Comparison of ENCODE assay signal across 1 cellular context in genomic region chr18:75216212-75216925, GRCh38.
TF ChIP-seq lines count a peak whose summit lies in the region.

No MANE protein-coding gene starts in this region.

TF ChIP-seq in SK-N-SH treated with all-trans-retinoic acid at 6 μM for 48 hours, 23 proteins besides CTCF, POLR2A, EP300 and RAD21 (continued from another document):
- no peak for TF ChIP-seq CREB5 (CRISPR knock-in tag; IDR thresholded peaks at IDR 0.05; ENCODE audit: low read depth)
- TF ChIP-seq TOX (CRISPR knock-in tag; IDR thresholded peaks at IDR 0.05; ENCODE audit: borderline replicate concordance) = no peak
- no peak for TF ChIP-seq CSRNP3 (CRISPR knock-in tag; IDR thresholded peaks at IDR 0.05)
- TF ChIP-seq ZNF8 (CRISPR knock-in tag; IDR thresholded peaks at IDR 0.05) = no peak
- TF ChIP-seq TCF4 (CRISPR knock-in tag; IDR thresholded peaks at IDR 0.05; ENCODE audit: borderline replicate concordance) = no peak
- no peak for TF ChIP-seq RARB (CRISPR knock-in tag; IDR thresholded peaks at IDR 0.05)
- no peak for TF ChIP-seq ZFP3 (CRISPR knock-in tag; IDR thresholded peaks at IDR 0.05)
TF ChIP-seq in SK-N-SH treated with all-trans-retinoic acid at 6 μM for 48 hours: peak in this region for 0.
